19 cellular contexts compared by ENCODE assay signal in genomic region chr1:38088366-38088765, GRCh38. TPM values are rescaled to one million over a fixed set of nuclear protein-coding genes. Genes with fewer than 3 reads are reported as not detected.
DNase-seq lines count a peak whose midpoint lies in the region; ATAC-seq, FAIRE-seq and TF ChIP-seq lines count a peak whose summit lies in the region.
"Had no signal": no experiment of that assay in that cellular context is flagged by ENCODE, and none has a peak within 500 bp of the region (broad histone marks: within the 10 kb centered on the region; RNA-seq: fewer than 3 reads in every experiment).

No MANE protein-coding gene starts in this region.

- H3F3A ChIP-seq in neural progenitor cell (ENCODE audit: low read depth) = peaks cover 31% of the 10 kb centered on the region

- H3K4me1 Mint-ChIP-seq in neural progenitor cell = peaks cover 67% of the 10 kb centered on the region
- no peaks in the 10 kb centered on the region for H3K4me1 Mint-ChIP-seq in activated CD8-positive, alpha-beta T cell treated with anti-CD3 and anti-CD28 coated beads, Interleukin-2, amount 10 ng/mL, durations not matched to agents 7 days and 5 days (ENCODE audit: low read depth)
- H3K4me1 Mint-ChIP-seq: activated T-helper 17 cell treated with anti-CD3 and anti-CD28 coated beads, Interleukin-2, amount 50 U/mL, for 72 hours; CD8-positive, alpha-beta memory T cell had no signal

- peaks cover 59% of the 10 kb centered on the region for H4K20me1 ChIP-seq in neural progenitor cell (ENCODE audit: low read depth)

- CTCF ChIA-PET in activated CD8-positive, alpha-beta T cell treated with anti-CD3 and anti-CD28 coated beads, Interleukin-2, amount 10 ng/mL, durations not matched to agents 7 days and 5 days (lab: Charles Lee) = no interaction called here

- TF ChIP-seq CTCF in neural progenitor cell (IDR thresholded peaks at IDR 0.05) (no peak), pancreas (IDR thresholded peaks at IDR 0.05) (no peak)

- intact Hi-C loops in pancreas (cut with DNase I) = no loop called here

- H3K27ac Mint-ChIP-seq in neural progenitor cell = peak overlapping the region; percentile 26
- H3K27ac Mint-ChIP-seq in activated CD8-positive, alpha-beta T cell treated with anti-CD3 and anti-CD28 coated beads, Interleukin-2, amount 10 ng/mL, durations not matched to agents 7 days and 5 days = no peak overlapping the region
- H3K27ac Mint-ChIP-seq: activated T-helper 17 cell treated with anti-CD3 and anti-CD28 coated beads, Interleukin-2, amount 50 U/mL, for 72 hours; CD8-positive, alpha-beta memory T cell; dendritic cell treated with granulocyte-macrophage colony-stimulating factor and Interleukin-4, amounts not matched to agents 40 ng/mL and 50 ng/mL, for 4 days had no signal

- H3K9me3 ChIP-seq in neural progenitor cell (ENCODE audit: low read depth) = no peaks in the 10 kb centered on the region
- H3K9me3 ChIP-seq in pancreas = no peaks in the 10 kb centered on the region
- H3K9me3 ChIP-seq: esophagus muscularis mucosa, transverse colon had no signal

- H3K9me3 Mint-ChIP-seq in neural progenitor cell = no peaks in the 10 kb centered on the region
- no peaks in the 10 kb centered on the region for H3K9me3 Mint-ChIP-seq in activated CD8-positive, alpha-beta T cell treated with anti-CD3 and anti-CD28 coated beads, Interleukin-2, amount 10 ng/mL, durations not matched to agents 7 days and 5 days (ENCODE audit: insufficient read depth)
- H3K9me3 Mint-ChIP-seq: activated T-helper 17 cell treated with anti-CD3 and anti-CD28 coated beads, Interleukin-2, amount 50 U/mL, for 72 hours; CD8-positive, alpha-beta memory T cell; dendritic cell treated with granulocyte-macrophage colony-stimulating factor and Interleukin-4, amounts not matched to agents 40 ng/mL and 50 ng/mL, for 4 days had no signal

- ATAC-seq in activated CD8-positive, alpha-beta T cell treated with anti-CD3 and anti-CD28 coated beads, Interleukin-2, amount 10 ng/mL, durations not matched to agents 7 days and 5 days = no peak
- ATAC-seq in pancreas = no peak
- ATAC-seq: activated T-helper 17 cell treated with anti-CD3 and anti-CD28 coated beads, Interleukin-2, amount 50 U/mL, for 72 hours; right cardiac atrium had no signal

- H3K36me3 ChIP-seq in neural progenitor cell (no peaks in the 10 kb centered on the region), pancreas (no peaks in the 10 kb centered on the region)
- H3K36me3 ChIP-seq: esophagus muscularis mucosa, transverse colon had no signal

- H3K9ac ChIP-seq in neural progenitor cell = no peak overlapping the region
- H3K9ac ChIP-seq: GM23248 had no signal

- peak overlapping the region; percentile 11 for H3K4me2 ChIP-seq in neural progenitor cell

- POLR2A ChIA-PET in activated CD8-positive, alpha-beta T cell treated with anti-CD3 and anti-CD28 coated beads, Interleukin-2, amount 10 ng/mL, durations not matched to agents 7 days and 5 days (lab: Charles Lee) = no interaction called here

- H2AFZ ChIP-seq in neural progenitor cell (replicated peaks) = no peak overlapping the region
- H2AFZ ChIP-seq: GM23248 had no signal

- FAIRE-seq in pancreas (lab: Jason Lieb, UNC) = no peak
- FAIRE-seq: astrocyte had no signal

- peaks cover 4% of the 10 kb centered on the region for H3K27me3 Mint-ChIP-seq in neural progenitor cell (ENCODE audit: insufficient read depth, low read depth)
- peaks cover 17% of the 10 kb centered on the region for H3K27me3 Mint-ChIP-seq in activated CD8-positive, alpha-beta T cell treated with anti-CD3 and anti-CD28 coated beads, Interleukin-2, amount 10 ng/mL, durations not matched to agents 7 days and 5 days (ENCODE audit: low read depth)

- H3K4me1 ChIP-seq in neural progenitor cell (peaks cover 44% of the 10 kb centered on the region), pancreas (peaks cover 5 to 13% (median 9%) of the 10 kb centered on the region in 3 donors)
- H3K4me1 ChIP-seq: esophagus muscularis mucosa, transverse colon had no signal

- H3K4me3 Mint-ChIP-seq in neural progenitor cell = no peak overlapping the region
- no peak overlapping the region for H3K4me3 Mint-ChIP-seq in activated CD8-positive, alpha-beta T cell treated with anti-CD3 and anti-CD28 coated beads, Interleukin-2, amount 10 ng/mL, durations not matched to agents 7 days and 5 days
- H3K4me3 Mint-ChIP-seq: activated T-helper 17 cell treated with anti-CD3 and anti-CD28 coated beads, Interleukin-2, amount 50 U/mL, for 72 hours; CD8-positive, alpha-beta memory T cell; dendritic cell treated with granulocyte-macrophage colony-stimulating factor and Interleukin-4, amounts not matched to agents 40 ng/mL and 50 ng/mL, for 4 days had no signal

- 64 to 76% methylated on average over 6 of the region's 6 CpGs for WGBS in pancreas, 2 donors

- no peak overlapping the region for H3K27ac ChIP-seq in neural progenitor cell
- no peak overlapping the region for H3K27ac ChIP-seq in pancreas
- H3K27ac ChIP-seq: esophagus muscularis mucosa, GM23248, transverse colon had no signal

- peaks cover 8% of the 10 kb centered on the region for H3K79me2 ChIP-seq in neural progenitor cell (ENCODE audit: low read depth)

- H3K36me3 Mint-ChIP-seq in neural progenitor cell = no peaks in the 10 kb centered on the region
- no peaks in the 10 kb centered on the region for H3K36me3 Mint-ChIP-seq in activated CD8-positive, alpha-beta T cell treated with anti-CD3 and anti-CD28 coated beads, Interleukin-2, amount 10 ng/mL, durations not matched to agents 7 days and 5 days (ENCODE audit: low read depth)
- H3K36me3 Mint-ChIP-seq: CD8-positive, alpha-beta memory T cell had no signal

- H3K27me3 ChIP-seq in neural progenitor cell = no peaks in the 10 kb centered on the region
- peaks cover 0 to under 1% (median 0%) of the 10 kb centered on the region in 4 donors for H3K27me3 ChIP-seq in pancreas

- H3K4me3 ChIP-seq in neural progenitor cell (no peak overlapping the region), pancreas (no peak overlapping the region)
- H3K4me3 ChIP-seq: esophagus muscularis mucosa, GM23248, transverse colon had no signal

- DNase-seq in DMS53 (lab: John Stamatoyannopoulos, UW) (peak; percentile 38), DMS53 treated with DMSO at 0.1 percent for 48 hours (lab: John Stamatoyannopoulos, UW; ENCODE audit: unreplicated experiment) (no peak), NCI-H146 (lab: John Stamatoyannopoulos, UW) (peak; percentile 54), SW480 (ENCODE audit: low spot score) (peak; percentile 54), neural progenitor cell (ENCODE audit: low spot score) (peak; percentile 57), pancreas (no peak), Kasumi-1 (lab: John Stamatoyannopoulos, UW) (no peak)
- no peak for DNase-seq in activated CD8-positive, alpha-beta T cell treated with anti-CD3 and anti-CD28 coated beads, Interleukin-2, amount 10 ng/mL, durations not matched to agents 7 days and 5 days
- DNase-seq: 8988T; CD8-positive, alpha-beta memory T cell; GM23248; NCI-H1436; right cardiac atrium; stimulated activated CD4-positive, alpha-beta T cell treated with anti-CD3 and anti-CD28 coated beads, Interleukin-4, amount 100 ng/mL, for 4 hours; transverse colon had no signal

RNA-seq across cellular contexts. Expression of gene POU3F1, which starts 41.8 kb away (rescaled TPM):
- 16.5 and 44.6 TPM in 2 replicates for total RNA-seq in neural progenitor cell (ENCODE audit: low replicate concordance)
- total RNA-seq in activated CD8-positive, alpha-beta T cell treated with anti-CD3 and anti-CD28 coated beads, Interleukin-2, amount 10 ng/mL, durations not matched to agents 7 days and 5 days = not detected
- total RNA-seq in pancreas = under 1 TPM in 3 of 6 donors, not detected in 3; 0.08 to 0.57 (median 0.09) TPM
- under 1 TPM in 1 of 2 donors, not detected in 1; 0.07 TPM for polyA plus RNA-seq in pancreas
- total RNA-seq: GM23248, transverse colon had no signal
- polyA plus RNA-seq: GM23248 had no signal

Comparison
In these comparisons a context has a peak if more than half of its experiments do, and no peak if none do; other contexts are left out.
1. DNase-seq: peak in DMS53 (single experiment), NCI-H146 (single experiment), SW480 (single experiment) and neural progenitor cell (single experiment); none in DMS53 treated with DMSO at 0.1 percent for 48 hours (single experiment), activated CD8-positive, alpha-beta T cell treated with anti-CD3 and anti-CD28 coated beads, Interleukin-2, amount 10 ng/mL, durations not matched to agents 7 days and 5 days (single experiment), pancreas (0 of 6) and Kasumi-1 (0 of 2).
2. RNA of gene POU3F1, which starts 41.8 kb away (total RNA-seq): 16.5 to 44.6 TPM in neural progenitor cell; 0.08 to 0.57 TPM in pancreas and not detected in activated CD8-positive, alpha-beta T cell treated with anti-CD3 and anti-CD28 coated beads, Interleukin-2, amount 10 ng/mL, durations not matched to agents 7 days and 5 days; every median in the first group is over 10 times any median in the second.